Comparison of ENCODE assay signal across 22 cellular contexts in the genomic region with DNA sequence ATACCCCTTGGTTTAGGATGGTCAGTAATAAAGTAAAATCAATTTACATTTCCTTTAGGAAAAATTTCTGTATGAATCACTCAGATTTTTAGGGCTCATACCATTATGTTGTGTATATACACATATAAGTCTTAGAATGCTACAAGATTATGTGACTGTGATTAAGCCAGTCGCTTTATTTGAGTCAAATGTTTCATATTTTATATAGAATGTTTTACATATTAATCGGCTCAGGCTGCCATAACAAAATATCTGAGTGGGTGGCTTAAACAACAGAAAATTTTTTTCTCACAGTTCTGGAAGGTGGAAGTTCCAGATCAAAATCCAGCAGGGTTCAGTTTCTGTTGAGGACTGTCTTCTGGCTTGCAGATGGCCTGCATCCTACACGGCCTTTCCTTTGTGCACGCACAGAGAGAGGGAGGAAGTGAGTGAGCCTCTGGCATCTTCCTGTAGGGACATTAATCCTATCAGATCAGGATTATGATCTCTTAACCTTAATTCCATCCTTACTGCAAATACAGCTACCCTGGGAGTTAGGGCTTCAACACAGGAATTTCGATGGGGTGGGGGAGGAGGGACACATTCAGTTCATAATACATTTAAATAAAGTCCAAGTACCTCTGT.
"Had no signal": no experiment of that assay in that cellular context is flagged by ENCODE, and none has a peak within 500 bp of the region (broad histone marks: within the 10 kb centered on the region; RNA-seq: fewer than 3 reads in every experiment).

No MANE protein-coding gene starts in this region.

- H3K9me3 ChIP-seq: ascending aorta, gastrocnemius medialis, heart left ventricle, right atrium auricular region, suprapubic skin, transverse colon, vagina had no signal

- ATAC-seq: esophagus mucosa, gastrocnemius medialis, heart left ventricle had no signal

- H3K27me3 ChIP-seq: ascending aorta, gastrocnemius medialis, heart left ventricle, right atrium auricular region, suprapubic skin, transverse colon, vagina had no signal

- DNase-seq: activated CD4-positive, alpha-beta T cell treated with anti-CD3 and anti-CD28 coated beads, Interleukin-2, amount 50 U/mL, for 1 hour; activated CD8-positive, alpha-beta memory T cell treated with anti-CD3 and anti-CD28 coated beads, Interleukin-2, amount 50 U/mL, for 48 hours; activated gamma-delta T cell; activated T-cell treated with anti-CD3 and anti-CD28 coated beads, Interleukin-2, amount 50 U/mL, for 48 hours; gastrocnemius medialis; heart left ventricle; kidney; stimulated activated CD4-positive, alpha-beta T cell treated with anti-CD3 and anti-CD28 coated beads, Interleukin-2, amount 100 ng/mL, for 24 hours; stimulated activated naive CD8-positive, alpha-beta T cell treated with anti-CD3 and anti-CD28 coated beads, Interleukin-15, amount 100 ng/mL, for 72 hours; T-helper 9 cell; transverse colon had no signal

- H3K4me3 ChIP-seq: ascending aorta, coronary artery, gastrocnemius medialis, heart left ventricle, lung, right atrium auricular region, suprapubic skin, transverse colon, vagina had no signal

- H3K4me1 ChIP-seq: ascending aorta, right atrium auricular region, transverse colon, vagina had no signal

- H3K4me1 Mint-ChIP-seq: central memory CD8-positive, alpha-beta T cell; neural crest cell had no signal

- H3K27ac ChIP-seq: ascending aorta, coronary artery, gastrocnemius medialis, heart left ventricle, right atrium auricular region, suprapubic skin, transverse colon, vagina had no signal

- H3K27ac Mint-ChIP-seq: stimulated activated naive CD8-positive, alpha-beta T cell treated with anti-CD3 and anti-CD28 coated beads, Interleukin-15, amount 100 ng/mL, for 72 hours had no signal

- H3K36me3 ChIP-seq: ascending aorta, gastrocnemius medialis, heart left ventricle, right atrium auricular region, suprapubic skin, transverse colon, vagina had no signal

- H3K27me3 Mint-ChIP-seq: activated naive CD4-positive, alpha-beta T cell treated with anti-CD3 and anti-CD28 coated beads, Interleukin-2, amount 50 U/mL, for 24 hours; central memory CD8-positive, alpha-beta T cell; progenitor cell of endocrine pancreas; stimulated activated naive CD8-positive, alpha-beta T cell treated with anti-CD3 and anti-CD28 coated beads, Interleukin-15, amount 100 ng/mL, for 72 hours had no signal

- H3K9me3 Mint-ChIP-seq: activated naive CD4-positive, alpha-beta T cell treated with anti-CD3 and anti-CD28 coated beads, Interleukin-2, amount 50 U/mL, for 24 hours; central memory CD8-positive, alpha-beta T cell; neural crest cell; stimulated activated naive CD8-positive, alpha-beta T cell treated with anti-CD3 and anti-CD28 coated beads, Interleukin-15, amount 100 ng/mL, for 72 hours had no signal

- H3K4me3 Mint-ChIP-seq: activated naive CD4-positive, alpha-beta T cell treated with anti-CD3 and anti-CD28 coated beads, Interleukin-2, amount 50 U/mL, for 24 hours; central memory CD8-positive, alpha-beta T cell; neural crest cell had no signal
